1 cellular context compared by ENCODE assay signal in genomic region chr11:103071008-103071407, GRCh38.
TF ChIP-seq lines count a peak whose summit lies in the region.

No MANE protein-coding gene starts in this region.

TF ChIP-seq in HepG2, 621 proteins besides CTCF, POLR2A, EP300 and RAD21 (continued from another document):
- no peak for TF ChIP-seq SNAPC4 (CRISPR knock-in tag; IDR thresholded peaks at IDR 0.05)
- TF ChIP-seq CBX5 (CRISPR knock-in tag; IDR thresholded peaks at IDR 0.05; ENCODE audit: borderline replicate concordance), result no peak
- no peak for TF ChIP-seq ZFP37 (CRISPR knock-in tag; IDR thresholded peaks at IDR 0.05; ENCODE audit: borderline replicate concordance)
- TF ChIP-seq TAF15 (IDR thresholded peaks at IDR 0.05; ENCODE audit: low read depth, low read length, poor library complexity, severe bottlenecking), result no peak
- TF ChIP-seq E2F5 (CRISPR knock-in tag; conservative IDR thresholded peaks at IDR 0.05), result no peak
- TF ChIP-seq ZFP36L1 (CRISPR knock-in tag; IDR thresholded peaks at IDR 0.05), result no peak
- TF ChIP-seq GATAD2A (CRISPR knock-in tag; IDR thresholded peaks at IDR 0.05), result peak; percentile 90
- no peak for TF ChIP-seq ZFP91 (CRISPR knock-in tag; IDR thresholded peaks at IDR 0.05; ENCODE audit: borderline replicate concordance)
- TF ChIP-seq PLRG1 (conservative IDR thresholded peaks at IDR 0.05), result no peak
- TF ChIP-seq ZNF562 (CRISPR knock-in tag; IDR thresholded peaks at IDR 0.05; ENCODE audit: borderline replicate concordance), result no peak
- no peak for TF ChIP-seq KDM5A (IDR thresholded peaks at IDR 0.05; ENCODE audit: borderline replicate concordance, low read length)
- no peak for TF ChIP-seq ZNF34 (CRISPR knock-in tag; IDR thresholded peaks at IDR 0.05; ENCODE audit: borderline replicate concordance)
- TF ChIP-seq ZNF296 (CRISPR knock-in tag; conservative IDR thresholded peaks at IDR 0.05), result no peak
- TF ChIP-seq ZNF550 (CRISPR knock-in tag; IDR thresholded peaks at IDR 0.05; ENCODE audit: borderline replicate concordance), result no peak
